ENCODE assay signal across 26 cellular contexts in the genomic region with DNA sequence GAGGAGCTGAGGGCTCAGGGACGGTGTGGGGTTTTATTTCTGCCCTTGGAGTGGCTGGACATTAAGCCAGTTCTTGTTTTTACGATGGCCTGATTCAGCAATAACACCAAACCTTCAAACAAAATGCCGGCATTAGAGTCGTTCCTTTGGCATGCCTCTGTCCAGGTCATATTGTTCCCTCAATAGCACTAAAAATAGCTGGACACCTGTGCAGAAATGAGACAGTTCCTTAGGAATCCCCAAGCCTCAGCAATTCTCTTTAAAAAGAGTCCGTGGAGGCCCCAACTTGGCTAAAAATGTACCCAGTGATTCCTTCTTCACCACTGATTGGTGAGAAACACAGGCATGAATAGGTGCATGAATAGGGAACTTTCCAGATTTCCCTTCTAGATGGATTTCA.
DNase-seq lines count a peak whose midpoint lies in the region; ATAC-seq and TF ChIP-seq lines count a peak whose summit lies in the region.
"Had no signal": no experiment of that assay in that cellular context is flagged by ENCODE, and none has a peak within 500 bp of the region (broad histone marks: within the 10 kb centered on the region; RNA-seq: fewer than 3 reads in every experiment).

No MANE protein-coding gene starts in this region.

- DNase-seq in activated CD4-positive, alpha-beta T cell treated with anti-CD3 and anti-CD28 coated beads, Interleukin-2, amount 10 ng/mL, durations not matched to agents 7 days and 5 days: no peak
- DNase-seq in activated CD4-positive, alpha-beta T cell treated with anti-CD3 and anti-CD28 coated beads for 36 hours: no peak
- DNase-seq in cerebellum (ENCODE audit: low spot score) (peak; percentile 68), nephron progenitor cell (no peak), vagina (ENCODE audit: extremely low spot score in 2 of 2) (no peak), NCI-H345 treated with DMSO at 0.1 percent for 48 hours (lab: John Stamatoyannopoulos, UW; ENCODE audit: unreplicated experiment) (no peak), DMS79 (lab: John Stamatoyannopoulos, UW) (no peak)
- DNase-seq in CD4-positive, alpha-beta T cell: no peak
- DNase-seq: activated CD4-positive, alpha-beta memory T cell treated with anti-CD3 and anti-CD28 coated beads, Interleukin-2, amount 10 ng/mL, durations not matched to agents 7 days and 5 days; amniotic stem cell; COR-L47; cortex of kidney; DMS53; effector memory CD8-positive, alpha-beta T cell; NCI-H2029; NCI-H524 treated with DMSO at 0.1 percent for 48 hours; nucleus accumbens; OCI-M1; T-helper 17 cell; trophoblast cell had no signal

- peaks cover 24% of the 10 kb centered on the region for H3K4me1 ChIP-seq in vagina

- H3K9me3 Mint-ChIP-seq in activated CD4-positive, alpha-beta T cell treated with anti-CD3 and anti-CD28 coated beads, Interleukin-2, amount 10 ng/mL, durations not matched to agents 7 days and 5 days: no peaks in the 10 kb centered on the region
- H3K9me3 Mint-ChIP-seq in activated CD4-positive, alpha-beta T cell treated with anti-CD3 and anti-CD28 coated beads for 36 hours (ENCODE audit: low read depth): no peaks in the 10 kb centered on the region
- no peaks in the 10 kb centered on the region for H3K9me3 Mint-ChIP-seq in nephron progenitor cell
- no peaks in the 10 kb centered on the region for H3K9me3 Mint-ChIP-seq in CD4-positive, alpha-beta T cell
- H3K9me3 Mint-ChIP-seq: activated CD4-positive, alpha-beta memory T cell treated with anti-CD3 and anti-CD28 coated beads, Interleukin-2, amount 10 ng/mL, durations not matched to agents 7 days and 5 days; activated naive CD4-positive, alpha-beta T cell treated with anti-CD3 and anti-CD28 coated beads, Interleukin-2, amount 50 U/mL, for 24 hours; activated T-helper 2 cell treated with anti-CD3 and anti-CD28 coated beads, Interferon-gamma antibody, Interleukin-2, Interleukin-4, amounts not matched to agents 10 μg/mL and 5 μg/mL and 100 μg/mL, durations not matched to agents 14 hours and 24 hours and 36 hours; effector memory CD8-positive, alpha-beta T cell had no signal

- H3K27me3 ChIP-seq in vagina: no peaks in the 10 kb centered on the region
- no peaks in the 10 kb centered on the region for H3K27me3 ChIP-seq in CD4-positive, alpha-beta T cell (ENCODE audit: control insufficient read depth, insufficient read depth, low read length)
- H3K27me3 ChIP-seq: breast epithelium had no signal

- POLR2A ChIA-PET in activated CD4-positive, alpha-beta T cell treated with anti-CD3 and anti-CD28 coated beads, Interleukin-2, amount 10 ng/mL, durations not matched to agents 7 days and 5 days (lab: Charles Lee): no interaction called here
- POLR2A ChIA-PET in activated CD4-positive, alpha-beta T cell treated with anti-CD3 and anti-CD28 coated beads for 36 hours (lab: Charles Lee): no interaction called here
- POLR2A ChIA-PET in CD4-positive, alpha-beta T cell (lab: Charles Lee): no interaction called here

- H3K36me3 ChIP-seq in vagina: no peaks in the 10 kb centered on the region
- H3K36me3 ChIP-seq: breast epithelium had no signal

- TF ChIP-seq CTCF in nephron progenitor cell (IDR thresholded peaks at IDR 0.05): no peak
- TF ChIP-seq CTCF in vagina (IDR thresholded peaks at IDR 0.05): no peak
- no peak for TF ChIP-seq CTCF in CD4-positive, alpha-beta T cell (IDR thresholded peaks at IDR 0.05)

- no peak for ATAC-seq in activated CD4-positive, alpha-beta T cell treated with anti-CD3 and anti-CD28 coated beads for 36 hours
- ATAC-seq in CD4-positive, alpha-beta T cell (ENCODE audit: poor library complexity): no peak
- ATAC-seq: activated CD4-positive, CD25-positive, alpha-beta regulatory T cell treated with anti-CD3 and anti-CD28 coated beads, Interleukin-2, amount 50 U/mL, for 24 hours; effector memory CD8-positive, alpha-beta T cell; stimulated activated memory B cell treated with anti-CD40 and anti-IgM and Interleukin-4, amounts not matched to agents 10 μg/mL and 1 μg/mL and 100 μg/mL, for 72 hours; T-helper 17 cell had no signal

- no peak overlapping the region for H3K4me3 Mint-ChIP-seq in activated CD4-positive, alpha-beta T cell treated with anti-CD3 and anti-CD28 coated beads, Interleukin-2, amount 10 ng/mL, durations not matched to agents 7 days and 5 days
- H3K4me3 Mint-ChIP-seq in activated CD4-positive, alpha-beta T cell treated with anti-CD3 and anti-CD28 coated beads for 36 hours: no peak overlapping the region
- no peak overlapping the region for H3K4me3 Mint-ChIP-seq in nephron progenitor cell
- H3K4me3 Mint-ChIP-seq in CD4-positive, alpha-beta T cell: no peak overlapping the region
- H3K4me3 Mint-ChIP-seq: activated CD4-positive, alpha-beta memory T cell treated with anti-CD3 and anti-CD28 coated beads, Interleukin-2, amount 10 ng/mL, durations not matched to agents 7 days and 5 days; activated naive CD4-positive, alpha-beta T cell treated with anti-CD3 and anti-CD28 coated beads, Interleukin-2, amount 50 U/mL, for 24 hours; effector memory CD8-positive, alpha-beta T cell; stimulated activated memory B cell treated with anti-CD40 and anti-IgM and Interleukin-4, amounts not matched to agents 10 μg/mL and 1 μg/mL and 100 μg/mL, for 72 hours; T-helper 17 cell had no signal

- intact Hi-C loops in activated CD4-positive, alpha-beta T cell treated with anti-CD3 and anti-CD28 coated beads for 36 hours (cut with DNase I, micrococcal nuclease): no loop called here
- intact Hi-C loops in vagina (cut with DNase I): no loop called here
- intact Hi-C loops in CD4-positive, alpha-beta T cell (cut with DNase I, micrococcal nuclease): no loop called here

- H3K27ac ChIP-seq in vagina: peak overlapping the region; percentile 33
- no peak overlapping the region for H3K27ac ChIP-seq in CD4-positive, alpha-beta T cell (ENCODE audit: low read depth, low read length)
- H3K27ac ChIP-seq: 22Rv1 had no signal

- no peak overlapping the region for H3K4me3 ChIP-seq in vagina

- no peaks in the 10 kb centered on the region for H3K36me3 Mint-ChIP-seq in activated CD4-positive, alpha-beta T cell treated with anti-CD3 and anti-CD28 coated beads, Interleukin-2, amount 10 ng/mL, durations not matched to agents 7 days and 5 days (ENCODE audit: low read depth)
- H3K36me3 Mint-ChIP-seq in activated CD4-positive, alpha-beta T cell treated with anti-CD3 and anti-CD28 coated beads for 36 hours (ENCODE audit: low read depth): no peaks in the 10 kb centered on the region
- H3K36me3 Mint-ChIP-seq in nephron progenitor cell (ENCODE audit: low read depth): no peaks in the 10 kb centered on the region
- no peaks in the 10 kb centered on the region for H3K36me3 Mint-ChIP-seq in CD4-positive, alpha-beta T cell (ENCODE audit: low read depth)
- H3K36me3 Mint-ChIP-seq: activated naive CD4-positive, alpha-beta T cell treated with anti-CD3 and anti-CD28 coated beads, Interleukin-2, amount 50 U/mL, for 24 hours had no signal

- no peaks in the 10 kb centered on the region for H3K4me1 Mint-ChIP-seq in activated CD4-positive, alpha-beta T cell treated with anti-CD3 and anti-CD28 coated beads, Interleukin-2, amount 10 ng/mL, durations not matched to agents 7 days and 5 days
- no peaks in the 10 kb centered on the region for H3K4me1 Mint-ChIP-seq in activated CD4-positive, alpha-beta T cell treated with anti-CD3 and anti-CD28 coated beads for 36 hours
- H3K4me1 Mint-ChIP-seq in nephron progenitor cell: peaks cover 44% of the 10 kb centered on the region
- no peaks in the 10 kb centered on the region for H3K4me1 Mint-ChIP-seq in CD4-positive, alpha-beta T cell (ENCODE audit: low read depth)
- H3K4me1 Mint-ChIP-seq: activated CD4-positive, alpha-beta memory T cell treated with anti-CD3 and anti-CD28 coated beads, Interleukin-2, amount 10 ng/mL, durations not matched to agents 7 days and 5 days; activated naive CD4-positive, alpha-beta T cell treated with anti-CD3 and anti-CD28 coated beads, Interleukin-2, amount 50 U/mL, for 24 hours; stimulated activated memory B cell treated with anti-CD40 and anti-IgM and Interleukin-4, amounts not matched to agents 10 μg/mL and 1 μg/mL and 100 μg/mL, for 72 hours; T-helper 17 cell had no signal

- H3K27me3 Mint-ChIP-seq in activated CD4-positive, alpha-beta T cell treated with anti-CD3 and anti-CD28 coated beads, Interleukin-2, amount 10 ng/mL, durations not matched to agents 7 days and 5 days: peaks cover 3% of the 10 kb centered on the region
- peaks cover 2% of the 10 kb centered on the region for H3K27me3 Mint-ChIP-seq in activated CD4-positive, alpha-beta T cell treated with anti-CD3 and anti-CD28 coated beads for 36 hours
- H3K27me3 Mint-ChIP-seq in nephron progenitor cell (ENCODE audit: low read depth, poor library complexity): peaks cover 5% of the 10 kb centered on the region
- H3K27me3 Mint-ChIP-seq in CD4-positive, alpha-beta T cell: no peaks in the 10 kb centered on the region
- H3K27me3 Mint-ChIP-seq: activated naive CD4-positive, alpha-beta T cell treated with anti-CD3 and anti-CD28 coated beads, Interleukin-2, amount 50 U/mL, for 24 hours had no signal

- peak overlapping the region; percentile 17 for H3K27ac Mint-ChIP-seq in activated CD4-positive, alpha-beta T cell treated with anti-CD3 and anti-CD28 coated beads, Interleukin-2, amount 10 ng/mL, durations not matched to agents 7 days and 5 days
- H3K27ac Mint-ChIP-seq in activated CD4-positive, alpha-beta T cell treated with anti-CD3 and anti-CD28 coated beads for 36 hours: no peak overlapping the region
- peak overlapping the region; percentile 94 for H3K27ac Mint-ChIP-seq in nephron progenitor cell
- H3K27ac Mint-ChIP-seq in CD4-positive, alpha-beta T cell: no peak overlapping the region
- H3K27ac Mint-ChIP-seq: activated CD4-positive, alpha-beta memory T cell treated with anti-CD3 and anti-CD28 coated beads, Interleukin-2, amount 10 ng/mL, durations not matched to agents 7 days and 5 days; activated naive CD4-positive, alpha-beta T cell treated with anti-CD3 and anti-CD28 coated beads, Interleukin-2, amount 50 U/mL, for 24 hours; activated T-helper 2 cell treated with anti-CD3 and anti-CD28 coated beads, Interferon-gamma antibody, Interleukin-2, Interleukin-4, amounts not matched to agents 10 μg/mL and 5 μg/mL and 100 μg/mL, durations not matched to agents 14 hours and 24 hours and 36 hours; effector memory CD8-positive, alpha-beta T cell; stimulated activated memory B cell treated with anti-CD40 and anti-IgM and Interleukin-4, amounts not matched to agents 10 μg/mL and 1 μg/mL and 100 μg/mL, for 72 hours; T-helper 17 cell had no signal

- CTCF ChIA-PET in activated CD4-positive, alpha-beta T cell treated with anti-CD3 and anti-CD28 coated beads, Interleukin-2, amount 10 ng/mL, durations not matched to agents 7 days and 5 days (lab: Charles Lee): no interaction called here
- CTCF ChIA-PET in activated CD4-positive, alpha-beta T cell treated with anti-CD3 and anti-CD28 coated beads for 36 hours (lab: Charles Lee): no interaction called here
- CTCF ChIA-PET in CD4-positive, alpha-beta T cell (lab: Charles Lee): interaction anchor here (1.1 kb wide), 1 partner anchor 17 kb away, joined by 3 read pairs; no protein-coding TSS in a partner anchor

- TF ChIP-seq POLR2A in vagina (IDR thresholded peaks at IDR 0.05): no peak

- H3K9me3 ChIP-seq in vagina: no peaks in the 10 kb centered on the region
- H3K9me3 ChIP-seq in CD4-positive, alpha-beta T cell (ENCODE audit: control insufficient read depth, low read length): no peaks in the 10 kb centered on the region
- H3K9me3 ChIP-seq: breast epithelium had no signal

Comparison
In these comparisons a context has a peak if more than half of its experiments do, and no peak if none do; other contexts are left out.
1. H3K27ac Mint-ChIP-seq: peak in activated CD4-positive, alpha-beta T cell treated with anti-CD3 and anti-CD28 coated beads, Interleukin-2, amount 10 ng/mL, durations not matched to agents 7 days and 5 days (single experiment) and nephron progenitor cell (single experiment); none in activated CD4-positive, alpha-beta T cell treated with anti-CD3 and anti-CD28 coated beads for 36 hours (single experiment) and CD4-positive, alpha-beta T cell (single experiment).